14 cellular contexts compared by ENCODE assay signal in genomic region chr7:5685192-5685591, GRCh38.
A peak's percentile ranks its signal among the peaks of the same experiment; 100 is the strongest.
DNase-seq lines count a peak whose midpoint lies in the region; ATAC-seq and TF ChIP-seq lines count a peak whose summit lies in the region.
"Had no signal": no experiment of that assay in that cellular context is flagged by ENCODE, and none has a peak within 500 bp of the region (broad histone marks: within the 10 kb centered on the region; RNA-seq: fewer than 3 reads in every experiment).

No MANE protein-coding gene starts in this region.

- peaks cover 0 to 60% (median 10%) of the 10 kb centered on the region in 3 donors for H3K36me3 Mint-ChIP-seq in CD8-positive, alpha-beta memory T cell
- no peaks in the 10 kb centered on the region for H3K36me3 Mint-ChIP-seq in T-helper 17 cell (ENCODE audit: low read depth)
- H3K36me3 Mint-ChIP-seq in stimulated activated memory B cell treated with anti-CD40 and anti-IgM and Interleukin-4, amounts not matched to agents 10 μg/mL and 1 μg/mL and 100 μg/mL, for 72 hours, result peaks cover 32% of the 10 kb centered on the region

- H3K4me1 Mint-ChIP-seq in CD8-positive, alpha-beta memory T cell, result peaks cover 42 to 78% (median 58%) of the 10 kb centered on the region in 3 donors
- peaks cover 48% of the 10 kb centered on the region for H3K4me1 Mint-ChIP-seq in T-helper 17 cell
- H3K4me1 Mint-ChIP-seq in stimulated activated memory B cell treated with anti-CD40 and anti-IgM and Interleukin-4, amounts not matched to agents 10 μg/mL and 1 μg/mL and 100 μg/mL, for 72 hours, result peaks cover 67% of the 10 kb centered on the region

- no peak overlapping the region for H3K4me3 ChIP-seq in CD8-positive, alpha-beta memory T cell (ENCODE audit: low read length)
- no peak overlapping the region for H3K4me3 ChIP-seq in fibroblast of pulmonary artery (replicated peaks; ENCODE audit: low read depth, low read length)
- H3K4me3 ChIP-seq: heart left ventricle, smooth muscle cell had no signal

- no peaks in the 10 kb centered on the region for H3K27me3 Mint-ChIP-seq in CD8-positive, alpha-beta memory T cell
- H3K27me3 Mint-ChIP-seq in T-helper 17 cell, result no peaks in the 10 kb centered on the region
- H3K27me3 Mint-ChIP-seq in stimulated activated memory B cell treated with anti-CD40 and anti-IgM and Interleukin-4, amounts not matched to agents 10 μg/mL and 1 μg/mL and 100 μg/mL, for 72 hours, result no peaks in the 10 kb centered on the region

- TF ChIP-seq CTCF in fibroblast of pulmonary artery (IDR thresholded peaks at IDR 0.05; ENCODE audit: low read length, missing control alignments), result no peak

- H3K36me3 ChIP-seq in CD8-positive, alpha-beta memory T cell (ENCODE audit: insufficient read depth, low read length), result no peaks in the 10 kb centered on the region

- peaks cover 63% of the 10 kb centered on the region for H3K4me1 ChIP-seq in CD8-positive, alpha-beta memory T cell (ENCODE audit: insufficient read depth, low read length)

- ATAC-seq in T-helper 17 cell (no peak), GM21381 (IDR thresholded peaks at IDR 0.05; ENCODE audit: unreplicated experiment) (no peak)
- ATAC-seq in stimulated activated memory B cell treated with anti-CD40 and anti-IgM and Interleukin-4, amounts not matched to agents 10 μg/mL and 1 μg/mL and 100 μg/mL, for 72 hours, result no peak
- ATAC-seq: heart left ventricle had no signal

- H3K4me3 Mint-ChIP-seq in CD8-positive, alpha-beta memory T cell, result peak overlapping the region in 1 of 7 donors; percentile 5
- H3K4me3 Mint-ChIP-seq in T-helper 17 cell, result no peak overlapping the region
- no peak overlapping the region for H3K4me3 Mint-ChIP-seq in stimulated activated memory B cell treated with anti-CD40 and anti-IgM and Interleukin-4, amounts not matched to agents 10 μg/mL and 1 μg/mL and 100 μg/mL, for 72 hours

- H3K27me3 ChIP-seq in CD8-positive, alpha-beta memory T cell (ENCODE audit: insufficient read depth, low read length, poor library complexity, severe bottlenecking), result no peaks in the 10 kb centered on the region
- H3K27me3 ChIP-seq: heart left ventricle had no signal

- H3K9me3 ChIP-seq in CD8-positive, alpha-beta memory T cell (ENCODE audit: low read length), result no peaks in the 10 kb centered on the region
- no peaks in the 10 kb centered on the region for H3K9me3 ChIP-seq in T-helper 17 cell (ENCODE audit: control insufficient read depth, low read length, poor library complexity, severe bottlenecking)
- H3K9me3 ChIP-seq: heart left ventricle had no signal

- no peak for DNase-seq in CD8-positive, alpha-beta memory T cell
- DNase-seq in T-helper 17 cell (no peak), fibroblast of pulmonary artery (ENCODE audit: low read depth) (peak; percentile 48), NCI-H1694 treated with DMSO at 0.1 percent for 48 hours (lab: John Stamatoyannopoulos, UW) (no peak), NCI-H446 (lab: John Stamatoyannopoulos, UW) (no peak)
- DNase-seq: activated T-cell treated with anti-CD3 and anti-CD28 coated beads, Interleukin-2, amount 50 U/mL, for 48 hours; AML-193; heart left ventricle; KG1; NCI-H1092 treated with DMSO at 0.1 percent for 48 hours; stimulated activated naive CD4-positive, alpha-beta T cell had no signal

- POLR2A ChIA-PET in CD8-positive, alpha-beta memory T cell (lab: Charles Lee), result no interaction called here

- CTCF ChIA-PET in CD8-positive, alpha-beta memory T cell (lab: Charles Lee), result interaction anchor here (1.0 to 1.2 kb wide), 2 partner anchors 14 to 127 kb away, joined by 3 read pairs; no protein-coding TSS in a partner anchor

- H3K27ac ChIP-seq in CD8-positive, alpha-beta memory T cell (ENCODE audit: low read depth, low read length), result no peak overlapping the region

- no peaks in the 10 kb centered on the region for H3K9me3 Mint-ChIP-seq in CD8-positive, alpha-beta memory T cell
- no peaks in the 10 kb centered on the region for H3K9me3 Mint-ChIP-seq in stimulated activated memory B cell treated with anti-CD40 and anti-IgM and Interleukin-4, amounts not matched to agents 10 μg/mL and 1 μg/mL and 100 μg/mL, for 72 hours

- peak overlapping the region in 6 of 8 donors; percentile 22 to 63 (median 44) for H3K27ac Mint-ChIP-seq in CD8-positive, alpha-beta memory T cell
- peak overlapping the region; percentile 99 for H3K27ac Mint-ChIP-seq in T-helper 17 cell
- H3K27ac Mint-ChIP-seq in stimulated activated memory B cell treated with anti-CD40 and anti-IgM and Interleukin-4, amounts not matched to agents 10 μg/mL and 1 μg/mL and 100 μg/mL, for 72 hours, result peak overlapping the region; percentile 66

Comparison
In these comparisons a context has a peak if more than half of its experiments do, and no peak if none do; other contexts are left out.
1. H3K27ac Mint-ChIP-seq: peak in every context shown above with its lines; median percentile 99 in T-helper 17 cell; 66 in stimulated activated memory B cell treated with anti-CD40 and anti-IgM and Interleukin-4, amounts not matched to agents 10 μg/mL and 1 μg/mL and 100 μg/mL, for 72 hours; 44 in CD8-positive, alpha-beta memory T cell.